Comparison of ENCODE assay signal across 8 cellular contexts in genomic region chr9:95127249-95128176, GRCh38.
DNase-seq lines count a peak whose midpoint lies in the region; ATAC-seq and TF ChIP-seq lines count a peak whose summit lies in the region.

No MANE protein-coding gene starts in this region.

- ATAC-seq in GM18502 (IDR thresholded peaks at IDR 0.05; ENCODE audit: poor library complexity, unreplicated experiment) (peak; percentile 66), T-cell (replicated peaks in 1 of 4) (peak; percentile 81 to 85 (median 82))

- H3K4me3 ChIP-seq in left ventricle myocardium inferior (peak overlapping the region; percentile 64), transverse colon (peak overlapping the region in 2 of 4 donors; percentile 2 to 26)

- H3K27me3 ChIP-seq in left ventricle myocardium inferior (ENCODE audit: low read depth): no peaks in the 10 kb centered on the region
- no peaks in the 10 kb centered on the region for H3K27me3 ChIP-seq in transverse colon

- H3K9me3 Mint-ChIP-seq in T-cell: no peaks in the 10 kb centered on the region

- DNase-seq in HuH-7 (ENCODE audit: low spot score) (peak; percentile 76), T-cell (peak; percentile 12 to 71 (median 54)), amygdala (lab: John Stamatoyannopoulos, UW) (peak in 55 of 56 donors; percentile 28 to 91 (median 73)), left ventricle myocardium inferior (peak; percentile 86), posterior vena cava (ENCODE audit: low spot score) (peak; percentile 96), transverse colon (peak; percentile 87), AML-193 (lab: John Stamatoyannopoulos, UW) (no peak)

- CTCF ChIA-PET in T-cell (lab: Charles Lee): interaction anchor here (0.6 to 9.8 kb wide), 11 partner anchors 11 to 1708 kb away, joined by 3 to 124 read pairs (median 5); no protein-coding TSS in a partner anchor

- intact Hi-C loops in left ventricle myocardium inferior (cut with micrococcal nuclease): loop anchor here (2.0 to 5.0 kb wide), 2 partner anchors 345 to 445 kb away; no protein-coding TSS in a partner anchor
- intact Hi-C loops in posterior vena cava (cut with DNase I): loop anchor here in 1 of 2 donors (5.0 kb wide), 1 partner anchor 445 kb away; no protein-coding TSS in a partner anchor
- intact Hi-C loops in transverse colon (cut with DNase I; ENCODE audit: low total_unique reads): loop anchor here (5.0 kb wide), 1 partner anchor 345 kb away; no protein-coding TSS in a partner anchor

- H3K36me3 ChIP-seq in left ventricle myocardium inferior (no peaks in the 10 kb centered on the region), transverse colon (no peaks in the 10 kb centered on the region)

- H3K27ac Mint-ChIP-seq in T-cell: no peak overlapping the region

- H3K27ac ChIP-seq in left ventricle myocardium inferior (replicated peaks): no peak overlapping the region
- peak overlapping the region in 1 of 4 donors; percentile 34 for H3K27ac ChIP-seq in transverse colon

- no peaks in the 10 kb centered on the region for H3K27me3 Mint-ChIP-seq in T-cell

- no peak for TF ChIP-seq POLR2A in transverse colon (IDR thresholded peaks at IDR 0.05)

- no peaks in the 10 kb centered on the region for H3K9me3 ChIP-seq in left ventricle myocardium inferior (replicated peaks)
- H3K9me3 ChIP-seq in transverse colon: no peaks in the 10 kb centered on the region

- POLR2A ChIA-PET in T-cell (lab: Charles Lee): interaction anchor here in 1 of 2 donors (0.6 kb wide), 1 partner anchor 216 kb away, joined by 3 read pairs; no protein-coding TSS in a partner anchor

- WGBS in transverse colon (ENCODE audit: low coverage in 1 of 2), 2 donors: 14 to 36% methylated on average over 14 to 35 of the region's 35 CpGs

- TF ChIP-seq EP300 in transverse colon (IDR thresholded peaks at IDR 0.05; ENCODE audit: low read depth): no peak

- H3K4me1 ChIP-seq in left ventricle myocardium inferior (peaks cover 18% of the 10 kb centered on the region), transverse colon (peaks cover 0 to 28% (median 5%) of the 10 kb centered on the region in 4 donors)

- H3K36me3 Mint-ChIP-seq in T-cell: peaks cover 7% of the 10 kb centered on the region

- in situ Hi-C loops in transverse colon (cut with MboI; ENCODE audit: low pct_ligation_motif_present in 1 of 4, low pct_unique_long_range_greater_than_20kb in 1 of 4, low sequenced_read_pairs in 3 of 4): loop anchor here (5.0 to 10.0 kb wide), 3 partner anchors 343 to 445 kb away; no protein-coding TSS in a partner anchor

- peaks cover 0 to 7% (median 4%) of the 10 kb centered on the region in 3 donors for H3K4me1 Mint-ChIP-seq in T-cell

- no peak overlapping the region for H3K4me3 Mint-ChIP-seq in T-cell

- TF ChIP-seq CTCF in left ventricle myocardium inferior (IDR thresholded peaks at IDR 0.05; ENCODE audit: borderline replicate concordance): peak; percentile 99
- peak; percentile 89 to 96 (median 96) for TF ChIP-seq CTCF in transverse colon (IDR thresholded peaks at IDR 0.05)

Comparison
In these comparisons a context has a peak if more than half of its experiments do, and no peak if none do; other contexts are left out.
1. DNase-seq: peak in HuH-7 (single experiment), T-cell (34 of 34), amygdala (55 of 56), left ventricle myocardium inferior (single experiment), posterior vena cava (single experiment) and transverse colon (single experiment); none in AML-193 (0 of 2).